ENCODE assay signal across 13 cellular contexts in genomic region chr16:25996052-25996451, GRCh38.
"Had no signal": no experiment of that assay in that cellular context is flagged by ENCODE, and none has a peak within 500 bp of the region (broad histone marks: within the 10 kb centered on the region; RNA-seq: fewer than 3 reads in every experiment).

No MANE protein-coding gene starts in this region.

- H3K27ac Mint-ChIP-seq: naive thymus-derived CD4-positive, alpha-beta T cell; progenitor cell of endocrine pancreas; stimulated activated memory B cell treated with anti-CD40 and anti-IgM and Interleukin-4, amounts not matched to agents 10 μg/mL and 1 μg/mL and 100 μg/mL, for 72 hours had no signal

- DNase-seq: activated naive CD4-positive, alpha-beta T cell treated with anti-CD3 and anti-CD28 coated beads, Interleukin-2, amount 50 U/mL, for 16 hours; caudate nucleus; effector CD8-positive, alpha-beta T cell; hippocampal formation; lower lobe of right lung; naive thymus-derived CD4-positive, alpha-beta T cell; right lobe of liver; spleen; stimulated activated CD4-positive, alpha-beta T cell treated with anti-CD3 and anti-CD28 coated beads, Interleukin-1b, Interleukin-23, amount 100 ng/mL, for 48 hours; substantia nigra had no signal

- H3K4me3 Mint-ChIP-seq: naive thymus-derived CD4-positive, alpha-beta T cell; stimulated activated memory B cell treated with anti-CD40 and anti-IgM and Interleukin-4, amounts not matched to agents 10 μg/mL and 1 μg/mL and 100 μg/mL, for 72 hours had no signal

- H3K27me3 Mint-ChIP-seq: stimulated activated memory B cell treated with anti-CD40 and anti-IgM and Interleukin-4, amounts not matched to agents 10 μg/mL and 1 μg/mL and 100 μg/mL, for 72 hours had no signal

- H3K4me1 Mint-ChIP-seq: naive thymus-derived CD4-positive, alpha-beta T cell; stimulated activated memory B cell treated with anti-CD40 and anti-IgM and Interleukin-4, amounts not matched to agents 10 μg/mL and 1 μg/mL and 100 μg/mL, for 72 hours had no signal

- H3K36me3 Mint-ChIP-seq: naive thymus-derived CD4-positive, alpha-beta T cell; stimulated activated memory B cell treated with anti-CD40 and anti-IgM and Interleukin-4, amounts not matched to agents 10 μg/mL and 1 μg/mL and 100 μg/mL, for 72 hours had no signal

- H3K4me3 ChIP-seq: coronary artery, lower lobe of right lung, right lobe of liver, spleen had no signal
